ENCODE assay signal across 10 cellular contexts in the genomic region with DNA sequence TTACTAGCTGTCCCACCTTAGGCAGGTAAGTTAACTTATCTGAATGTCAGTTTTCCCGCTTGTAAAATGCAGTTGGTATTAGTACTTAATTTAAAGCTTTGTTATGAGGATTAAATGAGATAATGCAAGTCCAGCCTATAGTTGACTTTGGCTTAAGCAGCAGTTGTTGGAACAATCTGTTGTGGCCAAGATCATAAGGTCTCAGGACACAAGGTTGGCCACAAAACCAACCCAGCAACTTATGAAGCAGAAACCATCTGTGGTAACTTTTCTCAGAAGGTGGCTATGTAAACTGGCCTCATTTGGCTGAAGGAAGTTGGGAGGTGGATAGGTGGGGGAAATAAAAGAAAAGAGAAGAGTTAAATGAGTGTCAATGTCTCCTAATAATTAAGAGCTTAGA. TPM values are rescaled to one million over a fixed set of nuclear protein-coding genes. Genes with fewer than 3 reads are reported as not detected.
A peak's percentile ranks its signal among the peaks of the same experiment; 100 is the strongest.
DNase-seq lines count a peak whose midpoint lies in the region; ATAC-seq and TF ChIP-seq lines count a peak whose summit lies in the region.
"Had no signal": no experiment of that assay in that cellular context is flagged by ENCODE, and none has a peak within 500 bp of the region (broad histone marks: within the 10 kb centered on the region; RNA-seq: fewer than 3 reads in every experiment).

No MANE protein-coding gene starts in this region.

- peak; percentile 19 for TF ChIP-seq POLR2A in GM19099 (IDR thresholded peaks at IDR 0.05; ENCODE audit: extremely low read depth, insufficient read length, low read depth)

- ATAC-seq in GM21619 (IDR thresholded peaks at IDR 0.05; ENCODE audit: unreplicated experiment) (peak; percentile 33), HG03196 (IDR thresholded peaks at IDR 0.05; ENCODE audit: unreplicated experiment) (peak; percentile 37)
- ATAC-seq: left colon had no signal

- H3K27ac Mint-ChIP-seq in progenitor cell of endocrine pancreas: no peak overlapping the region

- DNase-seq in progenitor cell of endocrine pancreas (ENCODE audit: low spot score, unreplicated experiment) (no peak), DMS79 (lab: John Stamatoyannopoulos, UW) (no peak)
- DNase-seq in activated T-cell treated with anti-CD3 and anti-CD28 coated beads, Interleukin-2, amount 50 U/mL, for 48 hours: no peak
- DNase-seq: Karpas-422, left colon had no signal

- H3K4me1 Mint-ChIP-seq in progenitor cell of endocrine pancreas (ENCODE audit: low read depth): no peaks in the 10 kb centered on the region

- no peaks in the 10 kb centered on the region for H3K36me3 Mint-ChIP-seq in progenitor cell of endocrine pancreas (ENCODE audit: insufficient read depth)

- H3K4me3 ChIP-seq in neutrophil (ENCODE audit: low read depth in 1 of 2, low read length in 1 of 2): no peak overlapping the region
- H3K4me3 ChIP-seq: suprapubic skin had no signal

- H3K9me3 ChIP-seq in neutrophil: no peaks in the 10 kb centered on the region
- H3K9me3 ChIP-seq: suprapubic skin had no signal

- no peak overlapping the region for H3K4me3 Mint-ChIP-seq in progenitor cell of endocrine pancreas (ENCODE audit: low read depth)

- peaks cover 8% of the 10 kb centered on the region for H3K36me3 ChIP-seq in neutrophil
- H3K36me3 ChIP-seq: suprapubic skin had no signal

- H3K27me3 Mint-ChIP-seq in progenitor cell of endocrine pancreas: peaks cover 9% of the 10 kb centered on the region

- peak overlapping the region; percentile 85 for H3K27ac ChIP-seq in neutrophil
- H3K27ac ChIP-seq: suprapubic skin had no signal

- TF ChIP-seq CTCF in neutrophil (IDR thresholded peaks at IDR 0.05) (no peak), progenitor cell of endocrine pancreas (IDR thresholded peaks at IDR 0.05; ENCODE audit: unreplicated experiment) (no peak)

- H3K9me3 Mint-ChIP-seq in progenitor cell of endocrine pancreas (ENCODE audit: low read depth): no peaks in the 10 kb centered on the region

- H3K4me1 ChIP-seq in neutrophil (ENCODE audit: control insufficient read depth in 1 of 2, insufficient read depth in 1 of 2, low read depth in 1 of 2, low read length in 1 of 2): peaks cover 57 to 60% of the 10 kb centered on the region in 2 experiments
- H3K4me1 ChIP-seq: suprapubic skin had no signal

- no peaks in the 10 kb centered on the region for H3K27me3 ChIP-seq in neutrophil
- H3K27me3 ChIP-seq: suprapubic skin had no signal

RNA-seq across cellular contexts. Expression of a gene that starts 29.4 kb away (rescaled TPM):
- 0.29 TPM in 1 of 2 replicates, not detected in the other for total RNA-seq in progenitor cell of endocrine pancreas
